1 cellular context compared by ENCODE assay signal in the genomic region with DNA sequence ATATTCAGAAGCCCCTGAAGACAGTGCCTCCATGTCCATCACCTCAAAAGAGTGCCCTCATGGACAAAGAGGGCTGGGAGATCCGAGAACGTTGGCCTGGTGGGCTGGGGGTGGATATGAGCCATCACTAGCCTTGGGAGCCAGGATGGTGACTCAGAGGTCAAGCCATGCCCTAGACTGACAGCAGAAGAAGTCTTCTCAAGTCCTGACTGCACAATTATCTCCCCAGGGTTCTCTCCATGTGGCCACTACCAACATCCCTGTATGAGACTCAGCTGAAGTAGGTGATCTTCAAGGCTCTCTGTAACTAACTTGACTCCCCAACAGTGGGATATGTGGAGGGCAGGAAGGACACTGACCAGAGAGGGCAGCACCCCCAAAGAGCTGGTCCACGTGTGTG.
TF ChIP-seq lines count a peak whose summit lies in the region.

No MANE protein-coding gene starts in this region.

TF ChIP-seq in HCT116, 20 proteins besides CTCF, POLR2A, EP300 and RAD21:
- TF ChIP-seq YY1 (IDR thresholded peaks at IDR 0.05; ENCODE audit: extremely low read depth, insufficient replicate concordance, low read depth, low read length) (no peak), JUND (IDR thresholded peaks at IDR 0.05) (no peak), EGR1 (IDR thresholded peaks at IDR 0.05; ENCODE audit: low read depth) (no peak), SRF (IDR thresholded peaks at IDR 0.05; ENCODE audit: low read depth) (no peak)
